In the genomic region with DNA sequence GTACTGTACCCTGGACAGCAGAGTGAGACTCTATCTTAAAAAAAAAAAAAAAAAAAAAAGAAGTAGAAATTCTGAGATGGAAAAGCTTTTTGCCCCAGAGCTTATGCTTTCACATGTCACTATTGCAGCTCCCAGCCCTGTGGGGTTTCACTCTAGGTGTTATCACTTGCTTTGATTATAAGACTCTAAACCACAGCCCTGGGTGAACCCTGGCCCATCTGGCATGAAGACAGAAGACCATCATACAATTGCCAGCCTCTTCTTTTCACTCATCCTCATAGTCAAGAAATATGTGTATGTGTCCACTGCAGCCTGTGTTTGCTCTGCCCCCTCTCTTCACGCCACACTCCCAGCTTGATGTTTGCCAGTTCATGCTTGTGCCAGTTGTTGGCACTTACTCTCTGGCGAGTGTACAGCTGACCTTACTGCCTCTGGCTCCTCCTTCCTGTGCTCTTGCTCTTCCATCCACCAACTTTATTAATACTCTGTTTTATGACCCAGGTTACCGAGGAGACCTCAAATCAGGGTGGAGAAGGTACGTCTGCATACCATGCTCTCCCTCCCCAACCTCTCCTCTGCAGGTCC, we compare ENCODE assay signal across 18 cellular contexts.
DNase-seq lines count a peak whose midpoint lies in the region; ATAC-seq and TF ChIP-seq lines count a peak whose summit lies in the region.
"Had no signal": no experiment of that assay in that cellular context is flagged by ENCODE, and none has a peak within 500 bp of the region (broad histone marks: within the 10 kb centered on the region; RNA-seq: fewer than 3 reads in every experiment).

No MANE protein-coding gene starts in this region.

- peak; percentile 78 to 87 (median 82) for ATAC-seq in heart left ventricle
- no peak for ATAC-seq in GM18520 (IDR thresholded peaks at IDR 0.05; ENCODE audit: unreplicated experiment)

- H3F3A ChIP-seq in GM23248 (ENCODE audit: insufficient read depth), result no peaks in the 10 kb centered on the region

- H3K4me3 Mint-ChIP-seq in activated CD4-positive, alpha-beta T cell treated with anti-CD3 and anti-CD28 coated beads, Interleukin-2, amount 10 ng/mL, durations not matched to agents 24 days and 14 days, result no peak overlapping the region
- H3K4me3 Mint-ChIP-seq: CD4-positive, alpha-beta T cell; H9 had no signal

- H3K9me3 ChIP-seq in MG63 (no peaks in the 10 kb centered on the region), heart left ventricle (no peaks in the 10 kb centered on the region), GM23248 (ENCODE audit: low read depth) (no peaks in the 10 kb centered on the region)
- H3K9me3 ChIP-seq: BE2C had no signal

- H3K79me2 ChIP-seq in GM23248 (ENCODE audit: insufficient read depth), result no peaks in the 10 kb centered on the region

- H3K4me2 ChIP-seq in GM23248 (ENCODE audit: unreplicated experiment), result no peak overlapping the region
- H3K4me2 ChIP-seq: PC-9 had no signal

- peaks cover 18% of the 10 kb centered on the region for H3K27me3 Mint-ChIP-seq in activated CD4-positive, alpha-beta T cell treated with anti-CD3 and anti-CD28 coated beads, Interleukin-2, amount 10 ng/mL, durations not matched to agents 24 days and 14 days
- H3K27me3 Mint-ChIP-seq: CD4-positive, alpha-beta T cell had no signal

- in situ Hi-C loops in GM23248 (cut with MboI), result no loop called here

- H3K27me3 ChIP-seq in MG63 (no peaks in the 10 kb centered on the region), heart left ventricle (no peaks in the 10 kb centered on the region), GM23248 (replicated peaks; ENCODE audit: insufficient read depth) (peaks cover 17% of the 10 kb centered on the region)
- H3K27me3 ChIP-seq: BE2C had no signal

- no peak overlapping the region for H3K27ac Mint-ChIP-seq in activated CD4-positive, alpha-beta T cell treated with anti-CD3 and anti-CD28 coated beads, Interleukin-2, amount 10 ng/mL, durations not matched to agents 24 days and 14 days
- H3K27ac Mint-ChIP-seq: CD4-positive, alpha-beta T cell had no signal

- H3K9ac ChIP-seq in GM23248, result no peak overlapping the region

- H3K36me3 Mint-ChIP-seq in activated CD4-positive, alpha-beta T cell treated with anti-CD3 and anti-CD28 coated beads, Interleukin-2, amount 10 ng/mL, durations not matched to agents 24 days and 14 days (ENCODE audit: low read depth), result no peaks in the 10 kb centered on the region

- H3K36me3 ChIP-seq in MG63, result no peaks in the 10 kb centered on the region
- H3K36me3 ChIP-seq in heart left ventricle, result no peaks in the 10 kb centered on the region
- H3K36me3 ChIP-seq in GM23248 (ENCODE audit: low read depth), result no peaks in the 10 kb centered on the region
- H3K36me3 ChIP-seq: BE2C had no signal

- DNase-seq in NCI-H1092 treated with DMSO at 0.1 percent for 48 hours (lab: John Stamatoyannopoulos, UW) (peak; percentile 1), NCI-H1092 (lab: John Stamatoyannopoulos, UW) (no peak), MG63 (peak; percentile 44), heart left ventricle (peak in 4 of 5 donors; percentile 28 to 65 (median 48)), mucosa of gallbladder (ENCODE audit: low spot score) (peak; percentile 34), GM23248 (no peak)
- no peak for DNase-seq in activated CD4-positive, alpha-beta T cell treated with anti-CD3 and anti-CD28 coated beads, Interleukin-2, amount 10 ng/mL, durations not matched to agents 24 days and 14 days
- DNase-seq: 8988T; BE2C; CD4-positive, alpha-beta T cell; DMS79; H9; NCI-H146; NCI-H226; NCI-H526 treated with DMSO at 0.1 percent for 48 hours; PC-9; SW 1271 had no signal

- no peak overlapping the region for H2AFZ ChIP-seq in GM23248
- H2AFZ ChIP-seq: PC-9 had no signal

- no peaks in the 10 kb centered on the region for H3K4me1 Mint-ChIP-seq in activated CD4-positive, alpha-beta T cell treated with anti-CD3 and anti-CD28 coated beads, Interleukin-2, amount 10 ng/mL, durations not matched to agents 24 days and 14 days

- H3K9me3 Mint-ChIP-seq in activated CD4-positive, alpha-beta T cell treated with anti-CD3 and anti-CD28 coated beads, Interleukin-2, amount 10 ng/mL, durations not matched to agents 24 days and 14 days, result no peaks in the 10 kb centered on the region
- H3K9me3 Mint-ChIP-seq: CD4-positive, alpha-beta T cell; H9 had no signal

- H3K27ac ChIP-seq in heart left ventricle, result peak overlapping the region in 1 of 12 donors; percentile 24
- no peak overlapping the region for H3K27ac ChIP-seq in GM23248
- H3K27ac ChIP-seq: PC-9 had no signal

- no peaks in the 10 kb centered on the region for H4K20me1 ChIP-seq in GM23248 (ENCODE audit: insufficient read depth)

- intact Hi-C loops in heart left ventricle (cut with DNase I), result loop anchor here in 2 of 10 donors (10.0 kb wide), 1 partner anchor 137 kb away; the partner anchor contains the start of gene NCK2 (in 2 of the 2)
- intact Hi-C loops in activated CD4-positive, alpha-beta T cell treated with anti-CD3 and anti-CD28 coated beads, Interleukin-2, amount 10 ng/mL, durations not matched to agents 24 days and 14 days (cut with micrococcal nuclease), result no loop called here

- TF ChIP-seq CTCF in heart left ventricle (IDR thresholded peaks at IDR 0.05), result peak in 1 of 12 donors; percentile 15

- H3K4me3 ChIP-seq in MG63 (no peak overlapping the region), heart left ventricle (no peak overlapping the region), GM23248 (no peak overlapping the region)
- H3K4me3 ChIP-seq: PC-9 had no signal

- peaks cover 0 to 26% (median 16%) of the 10 kb centered on the region in 12 donors for H3K4me1 ChIP-seq in heart left ventricle
- no peaks in the 10 kb centered on the region for H3K4me1 ChIP-seq in GM23248 (ENCODE audit: insufficient read depth)
- H3K4me1 ChIP-seq: BE2C had no signal

- no peak for TF ChIP-seq POLR2A in heart left ventricle (IDR thresholded peaks at IDR 0.05)

- no peaks in the 10 kb centered on the region for H3K9me2 ChIP-seq in GM23248 (ENCODE audit: insufficient read depth)

- WGBS in heart left ventricle, 4 donors, result 61 to 68% (median 68%) methylated on average over 4 of the region's 4 CpGs
- 54% methylated on average over 4 of the region's 4 CpGs for WGBS in GM23248 (ENCODE audit: low coverage in 1 of 2, low lambda C conversion rate in 2 of 2, missing lambda C conversion rate in 2 of 2), 2 experiments

Comparison
In these comparisons a context has a peak if more than half of its experiments do, and no peak if none do; other contexts are left out.
1. DNase-seq: peak in NCI-H1092 treated with DMSO at 0.1 percent for 48 hours (single experiment), MG63 (single experiment), heart left ventricle (4 of 5) and mucosa of gallbladder (single experiment); none in NCI-H1092 (single experiment), activated CD4-positive, alpha-beta T cell treated with anti-CD3 and anti-CD28 coated beads, Interleukin-2, amount 10 ng/mL, durations not matched to agents 24 days and 14 days (single experiment) and GM23248 (single experiment).